9 cellular contexts compared by ENCODE assay signal in genomic region chr2:169716229-169716886, GRCh38. TPM values are rescaled to one million over a fixed set of nuclear protein-coding genes. Genes with fewer than 3 reads are reported as not detected.
DNase-seq lines count a peak whose midpoint lies in the region; ATAC-seq and TF ChIP-seq lines count a peak whose summit lies in the region.
"Had no signal": no experiment of that assay in that cellular context is flagged by ENCODE, and none has a peak within 500 bp of the region (broad histone marks: within the 10 kb centered on the region; RNA-seq: fewer than 3 reads in every experiment).

No MANE protein-coding gene starts in this region.

- H3K4me3 ChIP-seq in fibroblast of mammary gland (ENCODE audit: control insufficient read depth, low read depth, low read length), result no peak overlapping the region

- ATAC-seq in HG03442 (IDR thresholded peaks at IDR 0.05; ENCODE audit: unreplicated experiment), result no peak
- ATAC-seq in HG03097 (IDR thresholded peaks at IDR 0.05; ENCODE audit: low FRiP score, unreplicated experiment), result no peak

- no peak for TF ChIP-seq CTCF in fibroblast of mammary gland (conservative IDR thresholded peaks at IDR 0.05; ENCODE audit: control insufficient read depth, insufficient read depth, low read depth, low read length)

- peak; percentile 86 for DNase-seq in EH (ENCODE audit: low read depth)
- DNase-seq in NCI-H774 (lab: John Stamatoyannopoulos, UW), result peak; percentile 29
- peak; percentile 91 for DNase-seq in fibroblast of mammary gland (ENCODE audit: low read depth)
- DNase-seq in retina, result peak; percentile 35
- no peak for DNase-seq in mucosa of gallbladder (ENCODE audit: low spot score)
- DNase-seq in effector CD8-positive, alpha-beta T cell (lab: John Stamatoyannopoulos, UW), result no peak
- DNase-seq: T1000 had no signal

RNA-seq across cellular contexts. Expression of gene KLHL23, which starts 17.3 kb away (rescaled TPM):
- total RNA-seq in mucosa of gallbladder, result 15.9 TPM

RNA-seq across cellular contexts. Expression of gene PHOSPHO2, which starts 22.1 kb away (rescaled TPM):
- 9.6 TPM for total RNA-seq in mucosa of gallbladder

RNA-seq across cellular contexts. Expression of gene CFAP210, which starts 22.2 kb away (rescaled TPM):
- 0.23 TPM for total RNA-seq in mucosa of gallbladder

Comparison
In these comparisons a context has a peak if more than half of its experiments do, and no peak if none do; other contexts are left out.
1. DNase-seq: peak in EH (single experiment), NCI-H774 (single experiment), fibroblast of mammary gland (single experiment) and retina (single experiment); none in mucosa of gallbladder (single experiment) and effector CD8-positive, alpha-beta T cell (single experiment).